2 cellular contexts compared by ENCODE assay signal in genomic region chr2:98477506-98477905, GRCh38.
TF ChIP-seq lines count a peak whose summit lies in the region.

No MANE protein-coding gene starts in this region.

TF ChIP-seq in GM23338, 12 proteins besides CTCF, POLR2A, EP300 and RAD21:
- TF ChIP-seq CREB1 (CRISPR knock-in tag; IDR thresholded peaks at IDR 0.05; ENCODE audit: low read depth) (no peak), ETS1 (IDR thresholded peaks at IDR 0.05) (no peak), NANOG (IDR thresholded peaks at IDR 0.05; ENCODE audit: borderline replicate concordance) (no peak), ZNF462 (CRISPR knock-in tag; IDR thresholded peaks at IDR 0.05) (no peak), STAT1 (IDR thresholded peaks at IDR 0.05; ENCODE audit: unreplicated experiment) (no peak), JUNB (IDR thresholded peaks at IDR 0.05; ENCODE audit: unreplicated experiment) (no peak), ZNF331 (CRISPR knock-in tag; IDR thresholded peaks at IDR 0.05; ENCODE audit: low read depth) (no peak)

TF ChIP-seq in HepG2, 621 proteins besides CTCF, POLR2A, EP300 and RAD21:
- no peak for TF ChIP-seq SNAI1 (CRISPR knock-in tag; IDR thresholded peaks at IDR 0.05; ENCODE audit: borderline replicate concordance)
- TF ChIP-seq ZNF598 (CRISPR knock-in tag; IDR thresholded peaks at IDR 0.05; ENCODE audit: borderline replicate concordance), result no peak
- no peak for TF ChIP-seq XRCC5 (optimal IDR thresholded peaks at IDR 0.05; ENCODE audit: low read length)
- no peak for TF ChIP-seq ATRX (CRISPR knock-in tag; IDR thresholded peaks at IDR 0.05; ENCODE audit: borderline replicate concordance)
- no peak for TF ChIP-seq KDM4B (CRISPR knock-in tag; IDR thresholded peaks at IDR 0.05)
- TF ChIP-seq SMAD9 (CRISPR knock-in tag; IDR thresholded peaks at IDR 0.05), result no peak
- TF ChIP-seq NFRKB (IDR thresholded peaks at IDR 0.05), result no peak
- TF ChIP-seq ZNF343 (CRISPR knock-in tag; IDR thresholded peaks at IDR 0.05), result no peak
- TF ChIP-seq EZH2 (conservative IDR thresholded peaks at IDR 0.05; ENCODE audit: low read depth, low read length), result no peak
